In genomic region chr10:75108684-75109458, GRCh38 we compare ENCODE assay signal across 8 cellular contexts. TPM values are rescaled to one million over a fixed set of nuclear protein-coding genes. Genes with fewer than 3 reads are reported as not detected.
DNase-seq lines count a peak whose midpoint lies in the region; ATAC-seq, FAIRE-seq and TF ChIP-seq lines count a peak whose summit lies in the region.

No MANE protein-coding gene starts in this region.

- 52% methylated on average over 9 of the region's 10 CpGs for WGBS in A549 (ENCODE audit: missing lambda C conversion rate)

- H3K4me1 Mint-ChIP-seq in stimulated activated naive CD8-positive, alpha-beta T cell treated with anti-CD3 and anti-CD28 coated beads, Interleukin-15, Interleukin-2, amounts not matched to agents 100 ng/mL and 50 ng/mL, for 24 hours (ENCODE audit: low read depth): peaks cover 39% of the 10 kb centered on the region

- TF ChIP-seq RAD21 in A549 (conservative IDR thresholded peaks at IDR 0.05 in 1 of 2, IDR thresholded peaks at IDR 0.05 in 1 of 2): peak; percentile 36 to 46; a peak in 4 of 5 replicates

- TF ChIP-seq POLR2A in A549 (IDR thresholded peaks at IDR 0.05; ENCODE audit: low read length): no peak

- no peaks in the 10 kb centered on the region for H3K9me3 Mint-ChIP-seq in stimulated activated naive CD8-positive, alpha-beta T cell treated with anti-CD3 and anti-CD28 coated beads, Interleukin-15, Interleukin-2, amounts not matched to agents 100 ng/mL and 50 ng/mL, for 24 hours

- H3K4me3 ChIP-seq in A549 (no peak overlapping the region), GM06990 (replicated peaks; ENCODE audit: low read depth, low read length) (no peak overlapping the region), SU-DHL-6 (ENCODE audit: insufficient read depth, low read length, poor library complexity, severe bottlenecking) (no peak overlapping the region)

- peaks cover 19% of the 10 kb centered on the region for H3K79me2 ChIP-seq in SU-DHL-6 (ENCODE audit: insufficient read depth, low read length)

- H3K27ac Mint-ChIP-seq in stimulated activated naive CD8-positive, alpha-beta T cell treated with anti-CD3 and anti-CD28 coated beads, Interleukin-15, Interleukin-2, amounts not matched to agents 100 ng/mL and 50 ng/mL, for 24 hours: peak overlapping the region; percentile 82

- TF ChIP-seq CTCF in A549 (IDR thresholded peaks at IDR 0.05): peak; percentile 43; the same call in 2 of the 3 replicates
- TF ChIP-seq CTCF in GM06990 (IDR thresholded peaks at IDR 0.05; ENCODE audit: insufficient read depth, low read length, poor library complexity, severe bottlenecking): peak; percentile 48
- TF ChIP-seq CTCF in SU-DHL-6 (IDR thresholded peaks at IDR 0.05; ENCODE audit: insufficient read depth, low read length, poor library complexity, severe bottlenecking): peak; percentile 24
- peak; percentile 55 for TF ChIP-seq CTCF in foreskin keratinocyte (conservative IDR thresholded peaks at IDR 0.05)
- TF ChIP-seq CTCF in omental fat pad (IDR thresholded peaks at IDR 0.05): no peak

- ATAC-seq in A549 (peak; percentile 15 to 56; a peak in 3 of 6 replicates), foreskin keratinocyte (no peak), omental fat pad (ENCODE audit: low FRiP score) (no peak), sciatic nerve (no peak)

- H3K27ac ChIP-seq in A549 (peak overlapping the region in 1 of 2 experiments; percentile 58; a peak in 3 of 6 replicates), SU-DHL-6 (ENCODE audit: low read depth, low read length) (no peak overlapping the region), foreskin keratinocyte (no peak overlapping the region)

- no peaks in the 10 kb centered on the region for H3K9me3 ChIP-seq in A549
- H3K9me3 ChIP-seq in SU-DHL-6 (ENCODE audit: insufficient read depth, low read length): no peaks in the 10 kb centered on the region

- H3K9ac ChIP-seq in SU-DHL-6 (ENCODE audit: low read length): no peak overlapping the region

- H3K36me3 ChIP-seq in GM06990 (ENCODE audit: control insufficient read depth, insufficient read depth, low read length) (no peaks in the 10 kb centered on the region), SU-DHL-6 (ENCODE audit: low read length) (no peaks in the 10 kb centered on the region)

- peaks cover 27% of the 10 kb centered on the region for H3F3A ChIP-seq in SU-DHL-6 (ENCODE audit: insufficient read depth)

- POLR2A ChIA-PET in A549 (lab: Yijun Ruan, JAX): no interaction called here

- H3K4me1 ChIP-seq in A549 (peaks cover 22% of the 10 kb centered on the region), foreskin keratinocyte (peaks cover 14% of the 10 kb centered on the region)

- CTCF ChIA-PET in A549 (lab: Yijun Ruan, JAX): interaction anchor here (0.8 to 16.8 kb wide), 10 partner anchors 8 to 863 kb away, joined by 3 to 210 read pairs (median 4); partner anchors contain the start of gene COMTD1

- no peaks in the 10 kb centered on the region for H3K9me2 ChIP-seq in SU-DHL-6 (replicated peaks; ENCODE audit: insufficient read depth, low read length)

- H3K4me2 ChIP-seq in A549 (0 out of 3 replicates have a peak overlapping the region, but pooled peaks have one; percentile 2), SU-DHL-6 (ENCODE audit: low read depth, low read length, poor library complexity, severe bottlenecking) (no peak overlapping the region)

- H3K27me3 ChIP-seq in GM06990 (replicated peaks; ENCODE audit: control insufficient read depth, insufficient read depth, low read length) (no peaks in the 10 kb centered on the region), SU-DHL-6 (ENCODE audit: low read length) (no peaks in the 10 kb centered on the region), foreskin keratinocyte (no peaks in the 10 kb centered on the region)

- DNase-seq in A549 (ENCODE audit: low read depth in 1 of 2, low spot score in 1 of 2) (peak; percentile 61 to 89), GM06990 (ENCODE audit: extremely low read depth, insufficient read length) (no peak), foreskin keratinocyte (no peak), omental fat pad (ENCODE audit: low spot score) (no peak), NCI-H345 treated with DMSO at 0.1 percent for 48 hours (lab: John Stamatoyannopoulos, UW; ENCODE audit: unreplicated experiment) (no peak), sciatic nerve (ENCODE audit: low spot score) (no peak)

- FAIRE-seq in A549 (lab: Jason Lieb, UNC): no peak

- peaks cover 5% of the 10 kb centered on the region for H3K36me3 Mint-ChIP-seq in stimulated activated naive CD8-positive, alpha-beta T cell treated with anti-CD3 and anti-CD28 coated beads, Interleukin-15, Interleukin-2, amounts not matched to agents 100 ng/mL and 50 ng/mL, for 24 hours (ENCODE audit: low read depth)

- intact Hi-C loops in sciatic nerve (cut with DNase I): loop anchor here (10.0 kb wide), 1 partner anchor 864 kb away; no protein-coding TSS in a partner anchor

- H3K4me3 Mint-ChIP-seq in stimulated activated naive CD8-positive, alpha-beta T cell treated with anti-CD3 and anti-CD28 coated beads, Interleukin-15, Interleukin-2, amounts not matched to agents 100 ng/mL and 50 ng/mL, for 24 hours: no peak overlapping the region

- H3K27me3 Mint-ChIP-seq in stimulated activated naive CD8-positive, alpha-beta T cell treated with anti-CD3 and anti-CD28 coated beads, Interleukin-15, Interleukin-2, amounts not matched to agents 100 ng/mL and 50 ng/mL, for 24 hours: no peaks in the 10 kb centered on the region

- H2AFZ ChIP-seq in SU-DHL-6 (ENCODE audit: low read depth, low read length, severe bottlenecking): no peak overlapping the region

- no peak for TF ChIP-seq EP300 in A549 (IDR thresholded peaks at IDR 0.05)

- H4K20me1 ChIP-seq in SU-DHL-6 (ENCODE audit: low read depth, low read length): no peaks in the 10 kb centered on the region

TF ChIP-seq in A549, 52 proteins besides CTCF, POLR2A, EP300 and RAD21:
- TF ChIP-seq SMC3 (IDR thresholded peaks at IDR 0.05) (peak; percentile 35; the same call in 1 of the 3 replicates), CEBPB (IDR thresholded peaks at IDR 0.05) (no peak)

RNA-seq across cellular contexts. Expression of gene SAMD8, which starts 2.6 kb away (rescaled TPM):
- polyA plus RNA-seq in A549 (2011; rRNA removed) (27.9 and 33.3 TPM in 2 replicates), A549 (2017; fragmentation: RNase III; extraction: RNeasy Plus Mini Kit Qiagen cat#74134 plus additional on column Dnase treatment) (9.8 to 11.0 TPM (median 10.9 TPM) in 3 replicates), foreskin keratinocyte (3.8 and 4.2 TPM in 2 replicates)
- polyA plus RNA-seq in A549 (2012; cell fraction: cytosol; rRNA removed): 4.4 and 6.0 TPM in 2 replicates
- polyA plus RNA-seq in A549 (2012; cell fraction: nucleus; rRNA removed): 2.8 and 4.6 TPM in 2 replicates
- polyA minus RNA-seq in A549 (2011; rRNA and poly(A)+ RNA removed): 26.7 and 28.6 TPM in 2 replicates
- total RNA-seq in foreskin keratinocyte (16.8 and 17.0 TPM in 2 replicates), omental fat pad (10 to 100 TPM; 38.9 to 54.2 (median 43.7) TPM), sciatic nerve (51.4 TPM)

Comparison
In these comparisons a context has a peak if more than half of its experiments do, and no peak if none do; other contexts are left out.
1. ATAC-seq: peak in A549 (2 of 2); none in foreskin keratinocyte (single experiment), omental fat pad (single experiment) and sciatic nerve (single experiment).
2. DNase-seq: peak in A549 (2 of 2); none in GM06990 (single experiment), foreskin keratinocyte (0 of 2), omental fat pad (single experiment), NCI-H345 treated with DMSO at 0.1 percent for 48 hours (single experiment) and sciatic nerve (single experiment).
3. CTCF ChIP-seq: peak in A549 (single experiment), GM06990 (single experiment), SU-DHL-6 (single experiment) and foreskin keratinocyte (single experiment); none in omental fat pad (0 of 3).